In genomic region chr5:10831416-10831815, GRCh38 we compare ENCODE assay signal across 20 cellular contexts.
A peak's percentile ranks its signal among the peaks of the same experiment; 100 is the strongest.
DNase-seq lines count a peak whose midpoint lies in the region; ATAC-seq and TF ChIP-seq lines count a peak whose summit lies in the region.
"Had no signal": no experiment of that assay in that cellular context is flagged by ENCODE, and none has a peak within 500 bp of the region (broad histone marks: within the 10 kb centered on the region; RNA-seq: fewer than 3 reads in every experiment).

No MANE protein-coding gene starts in this region.

- no peak overlapping the region for H3K4me3 ChIP-seq in choroid plexus epithelial cell (ENCODE audit: low read depth, low read length)
- H3K4me3 ChIP-seq: K562 had no signal

- TF ChIP-seq CTCF in choroid plexus epithelial cell (conservative IDR thresholded peaks at IDR 0.05; ENCODE audit: low read depth, low read length), result no peak

- ATAC-seq in GM21447 (IDR thresholded peaks at IDR 0.05; ENCODE audit: unreplicated experiment), result no peak
- ATAC-seq in GM18517 (IDR thresholded peaks at IDR 0.05; ENCODE audit: unreplicated experiment), result no peak
- ATAC-seq: K562, left lobe of liver, Right ventricle myocardium inferior had no signal

- peak; percentile 89 for DNase-seq in AG08395 (ENCODE audit: low spot score)
- DNase-seq in HT1080 (ENCODE audit: low read depth), result peak; percentile 26
- DNase-seq in choroid plexus epithelial cell (ENCODE audit: low read depth), result peak; percentile 78
- peak; percentile 44 for DNase-seq in myocyte (ENCODE audit: low read depth)
- DNase-seq in SIG-M5 treated with dmso at 0.1 percent for 504 hours (lab: John Stamatoyannopoulos, UW; ENCODE audit: unreplicated experiment), result no peak
- no peak for DNase-seq in NOMO-1 (lab: John Stamatoyannopoulos, UW; ENCODE audit: unreplicated experiment in 2 of 2)
- DNase-seq: activated CD4-positive, alpha-beta T cell treated with anti-CD3 and anti-CD28 coated beads for 1 hour; activated CD8-positive, alpha-beta memory T cell treated with anti-CD3 and anti-CD28 coated beads, Interleukin-2, amount 50 U/mL, for 48 hours; COR-L47; GF-D8; hippocampal formation; naive B cell; NCI-H1417; substantia nigra; T-helper 2 cell had no signal

Comparison
In these comparisons a context has a peak if more than half of its experiments do, and no peak if none do; other contexts are left out.
1. DNase-seq: peak in AG08395 (single experiment), HT1080 (single experiment), choroid plexus epithelial cell (single experiment) and myocyte (single experiment); none in SIG-M5 treated with dmso at 0.1 percent for 504 hours (single experiment) and NOMO-1 (0 of 2).